19 cellular contexts compared by ENCODE assay signal in the genomic region with DNA sequence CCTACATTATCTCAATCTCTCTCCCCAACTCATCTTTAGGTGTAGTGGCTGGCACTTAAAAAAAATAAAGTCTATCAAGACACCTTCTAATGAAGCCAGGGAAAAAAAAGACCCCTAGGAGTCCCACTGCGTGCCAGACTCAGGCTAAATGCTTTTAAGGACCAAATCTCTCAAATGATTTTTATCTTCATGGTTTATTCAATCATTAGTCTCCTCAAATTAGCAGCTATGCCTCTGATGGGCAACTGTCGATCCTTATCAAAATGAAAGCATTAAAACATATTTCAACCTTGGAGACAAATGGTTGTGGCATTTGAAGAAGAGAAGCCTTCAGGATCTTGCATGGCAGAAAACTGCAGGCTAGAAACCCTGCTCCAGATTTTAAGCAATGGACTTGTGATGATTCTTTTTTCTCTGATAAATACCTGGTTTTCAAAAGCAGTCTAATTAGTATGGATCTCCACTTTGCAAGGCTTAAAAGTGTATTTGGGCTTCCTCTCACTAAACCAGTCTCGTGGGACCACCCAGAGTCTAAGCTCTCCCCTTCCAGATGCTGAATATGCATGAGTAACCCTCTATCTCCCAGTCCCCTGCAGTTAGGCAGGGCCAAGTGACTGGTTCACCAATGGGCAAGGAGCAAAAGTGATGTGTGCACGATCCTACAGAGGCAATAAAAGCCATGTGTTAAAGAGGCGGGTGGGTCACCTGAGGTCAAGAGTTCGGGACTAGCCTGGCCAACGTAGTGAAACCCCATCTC. TPM values are rescaled to one million over a fixed set of nuclear protein-coding genes. Genes with fewer than 3 reads are reported as not detected.
A peak's percentile ranks its signal among the peaks of the same experiment; 100 is the strongest.
DNase-seq lines count a peak whose midpoint lies in the region; ATAC-seq and TF ChIP-seq lines count a peak whose summit lies in the region.
"Had no signal": no experiment of that assay in that cellular context is flagged by ENCODE, and none has a peak within 500 bp of the region (broad histone marks: within the 10 kb centered on the region; RNA-seq: fewer than 3 reads in every experiment).

No MANE protein-coding gene starts in this region.

- H2AK5ac ChIP-seq in IMR-90 (ENCODE audit: low read depth, low read length) (peak overlapping the region; percentile 56; the same call in 1 of the 2 replicates), mesendoderm (ENCODE audit: low read length) (no peak overlapping the region)

- H3K79me1 ChIP-seq in IMR-90 (ENCODE audit: low read depth in 1 of 2, low read length in 2 of 2) (peaks cover under 1 to 18% of the 10 kb centered on the region in 2 experiments; a peak in 2 of 4 replicates), mesendoderm (ENCODE audit: low read length) (no peaks in the 10 kb centered on the region)

- no peaks in the 10 kb centered on the region for H3K27me3 ChIP-seq in IMR-90 (ENCODE audit: control insufficient read depth, insufficient read depth, low read length)
- no peaks in the 10 kb centered on the region for H3K27me3 ChIP-seq in mesendoderm (ENCODE audit: insufficient read depth, low read length, poor library complexity)
- H3K27me3 ChIP-seq in breast epithelium = no peaks in the 10 kb centered on the region

- intact Hi-C loops in IMR-90 (cut with micrococcal nuclease) (no loop called here), breast epithelium (cut with DNase I; ENCODE audit: low total_unique reads) (no loop called here)

- in situ Hi-C loops in IMR-90 (cut with MboI; ENCODE audit: low sequenced_read_pairs) = no loop called here

- dilution Hi-C loops in IMR-90 (cut with HindIII; ENCODE audit: low sequenced_read_pairs, unreplicated experiment) = no loop called here

- peak overlapping the region; percentile 17 for H3K27ac Mint-ChIP-seq in T-helper 2 cell treated with Interferon-gamma antibody and Interleukin-4, amounts not matched to agents 5 μg/mL and 100 μg/mL, for 36 hours
- H3K27ac Mint-ChIP-seq: CD4-positive, CD25-positive, alpha-beta regulatory T cell; HFFc6 had no signal

- H3K4me2 ChIP-seq in IMR-90 (ENCODE audit: low read depth, low read length) = no peak overlapping the region
- no peak overlapping the region for H3K4me2 ChIP-seq in mesendoderm (ENCODE audit: low read length)
- H3K4me2 ChIP-seq: KMS-11 had no signal

- H4K8ac ChIP-seq in IMR-90 (ENCODE audit: low read depth in 2 of 2, low read length in 2 of 2) (no peak overlapping the region), mesendoderm (ENCODE audit: low read depth, low read length) (no peak overlapping the region)

- H3K36me3 Mint-ChIP-seq in T-helper 2 cell treated with Interferon-gamma antibody and Interleukin-4, amounts not matched to agents 5 μg/mL and 100 μg/mL, for 36 hours (ENCODE audit: low read depth) = peaks cover 11% of the 10 kb centered on the region
- H3K36me3 Mint-ChIP-seq: CD4-positive, CD25-positive, alpha-beta regulatory T cell had no signal

- no peak overlapping the region for H3K14ac ChIP-seq in IMR-90 (replicated peaks; ENCODE audit: low read depth, low read length)

- no peaks in the 10 kb centered on the region for H3K36me3 ChIP-seq in IMR-90 (ENCODE audit: control insufficient read depth, insufficient read depth, low read length)
- no peaks in the 10 kb centered on the region for H3K36me3 ChIP-seq in mesendoderm (ENCODE audit: control insufficient read depth, insufficient read depth, low read length)
- H3K36me3 ChIP-seq in breast epithelium = no peaks in the 10 kb centered on the region

- TF ChIP-seq CTCF in IMR-90 (conservative IDR thresholded peaks at IDR 0.05; ENCODE audit: low read depth, low read length) (no peak), breast epithelium (IDR thresholded peaks at IDR 0.05) (no peak)

- H3K9me3 Mint-ChIP-seq in T-helper 2 cell treated with Interferon-gamma antibody and Interleukin-4, amounts not matched to agents 5 μg/mL and 100 μg/mL, for 36 hours = peaks cover 5% of the 10 kb centered on the region

- no TSS peak for BruUV-seq in IMR-90 (replicated peaks; lab: Mats Ljungman, UMichigan)

- no peak overlapping the region for H2BK20ac ChIP-seq in IMR-90 (ENCODE audit: low read depth, low read length)

- no peaks in the 10 kb centered on the region for H3K79me2 ChIP-seq in mesendoderm (ENCODE audit: control insufficient read depth, insufficient read depth, low read length)

- no peak overlapping the region for H2AFZ ChIP-seq in IMR-90 (replicated peaks; ENCODE audit: low read length, poor library complexity)

- H4K20me1 ChIP-seq in IMR-90 (ENCODE audit: insufficient read depth, low read length) = no peaks in the 10 kb centered on the region

- H3K9ac ChIP-seq in IMR-90 (ENCODE audit: low read depth, low read length) (no peak overlapping the region), mesendoderm (ENCODE audit: low read length) (no peak overlapping the region)
- H3K9ac ChIP-seq: KMS-11 had no signal

- no peaks in the 10 kb centered on the region for H3K9me3 ChIP-seq in IMR-90 (ENCODE audit: control insufficient read depth, insufficient read depth, low read length)
- H3K9me3 ChIP-seq in breast epithelium = no peaks in the 10 kb centered on the region

- no peaks in the 10 kb centered on the region for H3K27me3 Mint-ChIP-seq in T-helper 2 cell treated with Interferon-gamma antibody and Interleukin-4, amounts not matched to agents 5 μg/mL and 100 μg/mL, for 36 hours (ENCODE audit: low read depth)
- H3K27me3 Mint-ChIP-seq: CD4-positive, CD25-positive, alpha-beta regulatory T cell had no signal

- peaks cover 42% of the 10 kb centered on the region for H3K4me1 Mint-ChIP-seq in T-helper 2 cell treated with Interferon-gamma antibody and Interleukin-4, amounts not matched to agents 5 μg/mL and 100 μg/mL, for 36 hours (ENCODE audit: low read depth)

- peak overlapping the region; percentile 29 for H3K4me3 Mint-ChIP-seq in T-helper 2 cell treated with Interferon-gamma antibody and Interleukin-4, amounts not matched to agents 5 μg/mL and 100 μg/mL, for 36 hours
- H3K4me3 Mint-ChIP-seq: CD4-positive, CD25-positive, alpha-beta regulatory T cell; HFFc6 had no signal

- CTCF ChIA-PET in IMR-90 (lab: Yijun Ruan, JAX) = no interaction called here

- H2BK120ac ChIP-seq in IMR-90 (ENCODE audit: low read depth, low read length) (no peak overlapping the region), mesendoderm (ENCODE audit: low read depth, low read length) (no peak overlapping the region)

- H2BK5ac ChIP-seq in IMR-90 (ENCODE audit: low read depth, low read length, poor library complexity, severe bottlenecking) = no peak overlapping the region
- no peak overlapping the region for H2BK5ac ChIP-seq in mesendoderm (ENCODE audit: low read length)

- H3K18ac ChIP-seq in IMR-90 (ENCODE audit: low read depth, low read length) = no peak overlapping the region
- no peak overlapping the region for H3K18ac ChIP-seq in mesendoderm (ENCODE audit: low read length)

- no peak overlapping the region for H2AK9ac ChIP-seq in IMR-90 (replicated peaks; ENCODE audit: low read depth, low read length, poor library complexity)

- H4K5ac ChIP-seq in IMR-90 (ENCODE audit: low read depth, low read length) (no peak overlapping the region), mesendoderm (ENCODE audit: low read length) (no peak overlapping the region)

- POLR2A ChIA-PET in IMR-90 (lab: Charles Lee; ENCODE audit: unreplicated experiment) = no interaction called here

- H2BK15ac ChIP-seq in IMR-90 (ENCODE audit: low read depth, low read length) (no peak overlapping the region), mesendoderm (replicated peaks; ENCODE audit: low read depth) (no peak overlapping the region)

- no peak for DNase-seq in T-helper 2 cell treated with Interferon-gamma antibody and Interleukin-4, amounts not matched to agents 5 μg/mL and 100 μg/mL, for 36 hours (ENCODE audit: low spot score)
- DNase-seq in T-helper 2 cell (no peak), IMR-90 (no peak), mesendoderm (peak; percentile 66), breast epithelium (ENCODE audit: low spot score in 2 of 2) (no peak), hippocampal formation (lab: John Stamatoyannopoulos, UW) (no peak)
- no peak for DNase-seq in stimulated activated CD4-positive, alpha-beta T cell treated with anti-CD3 and anti-CD28 coated beads, Interleukin-4, amount 100 ng/mL, for 1 hour
- DNase-seq: CD4-positive, CD25-positive, alpha-beta regulatory T cell; DND-41; GDM1; HFFc6; NCI-H1092; NCI-H1694 treated with DMSO at 0.1 percent for 48 hours; NCI-H446; RPMI8226 had no signal

- 50% methylated on average over 1 of the region's 7 CpGs; no CpG with 5 or more reads in 1 of the 2 experiments for WGBS in IMR-90 (ENCODE audit: extremely low coverage in 2 of 2, insufficient read length in 1 of 2), 2 experiments
- no CpG with 5 or more reads among the region's 7 CpGs for WGBS in mesendoderm (ENCODE audit: extremely low coverage, insufficient coverage, low lambda C conversion rate)

- TF ChIP-seq POLR2A in IMR-90 (IDR thresholded peaks at IDR 0.05; ENCODE audit: low read depth, low read length) (no peak), breast epithelium (IDR thresholded peaks at IDR 0.05) (no peak)

- TF ChIP-seq RAD21 in IMR-90 (IDR thresholded peaks at IDR 0.05; ENCODE audit: low read length) = no peak

- peaks cover 16% of the 10 kb centered on the region for H3K9me1 ChIP-seq in IMR-90 (ENCODE audit: insufficient read depth, low read length)

- H3K4me3 ChIP-seq in IMR-90 (ENCODE audit: insufficient read depth, low read depth, low read length) (no peak overlapping the region), mesendoderm (ENCODE audit: low read length) (no peak overlapping the region), breast epithelium (no peak overlapping the region)

- H3K56ac ChIP-seq in IMR-90 (ENCODE audit: extremely low read depth, insufficient read depth, low read length) (no peak overlapping the region), mesendoderm (ENCODE audit: low read length) (no peak overlapping the region)

- H3K4ac ChIP-seq in IMR-90 (ENCODE audit: low read depth, low read length) (no peak overlapping the region), mesendoderm (ENCODE audit: low read depth, low read length) (no peak overlapping the region)

- ATAC-seq in IMR-90 (ENCODE audit: low read depth) = no peak

- H3K27ac ChIP-seq in IMR-90 (ENCODE audit: insufficient read depth, low read length) (no peak overlapping the region), angular gyrus (ENCODE audit: low read depth, low read length) (peak overlapping the region; percentile 16), mesendoderm (ENCODE audit: low read depth, low read length) (no peak overlapping the region), breast epithelium (no peak overlapping the region)
- H3K27ac ChIP-seq: KMS-11 had no signal

- H3K23ac ChIP-seq in IMR-90 (ENCODE audit: low read depth, low read length) (no peak overlapping the region), mesendoderm (ENCODE audit: low read length) (no peak overlapping the region)

- H3K4me1 ChIP-seq in IMR-90 (ENCODE audit: control insufficient read depth, insufficient read depth, low read length) (peaks cover 16% of the 10 kb centered on the region), mesendoderm (ENCODE audit: control insufficient read depth, low read depth, low read length) (peaks cover 17% of the 10 kb centered on the region), breast epithelium (no peaks in the 10 kb centered on the region)

- no peak overlapping the region for H4K91ac ChIP-seq in IMR-90 (ENCODE audit: insufficient read depth, low read depth, low read length)

RNA-seq across cellular contexts. Expression of gene ITPRIPL2, which starts 14.9 kb away (rescaled TPM):
- total RNA-seq in IMR-90 (2012; rRNA removed) = 11.1 and 15.0 TPM in 2 replicates
- 9.2 and 10.1 TPM in 2 replicates for polyA plus RNA-seq in IMR-90 (2012; rRNA removed)
- polyA plus RNA-seq in IMR-90 (2012; cell fraction: cytosol; rRNA removed) = 5.2 and 16.1 TPM in 2 replicates
- 6.1 and 13.7 TPM in 2 replicates for polyA plus RNA-seq in IMR-90 (2012; cell fraction: nucleus; rRNA removed; ENCODE audit: low replicate concordance)
- 2.3 TPM for polyA plus RNA-seq in mesendoderm (2013, experiment 1 of 2)
- polyA plus RNA-seq in mesendoderm (2013, experiment 2 of 2) = 2.5 TPM
- total RNA-seq in breast epithelium = 10 to 100 TPM; 36.1 to 66.6 (median 40.3) TPM
- total RNA-seq: OCI-LY7 had no signal

RNA-seq across cellular contexts. Expression of gene SYT17, which starts 39.4 kb away (rescaled TPM):
- total RNA-seq in IMR-90 (2012; rRNA removed) = not detected in 2 replicates
- not detected in 2 replicates for polyA plus RNA-seq in IMR-90 (2012; rRNA removed)
- 0.05 and 0.57 TPM in 2 replicates for polyA plus RNA-seq in IMR-90 (2012; cell fraction: cytosol; rRNA removed)
- 0.22 and 0.24 TPM in 2 replicates for polyA plus RNA-seq in IMR-90 (2012; cell fraction: nucleus; rRNA removed; ENCODE audit: low replicate concordance)
- 3.4 TPM for polyA plus RNA-seq in mesendoderm (2013, experiment 1 of 2)
- 3.3 TPM for polyA plus RNA-seq in mesendoderm (2013, experiment 2 of 2)
- total RNA-seq in breast epithelium = 10 to 100 TPM in 1 of 3 donors, 1 to 10 TPM in 2; 1.9 to 11.9 (median 5.2) TPM
- total RNA-seq: CD4-positive, CD25-positive, alpha-beta regulatory T cell; HFFc6; MCF 10A had no signal
